ENCODE assay signal across 9 cellular contexts in genomic region chr2:124804014-124804940, GRCh38.
DNase-seq lines count a peak whose midpoint lies in the region; ATAC-seq, FAIRE-seq and TF ChIP-seq lines count a peak whose summit lies in the region.
"Had no signal": no experiment of that assay in that cellular context is flagged by ENCODE, and none has a peak within 500 bp of the region (broad histone marks: within the 10 kb centered on the region; RNA-seq: fewer than 3 reads in every experiment).

No MANE protein-coding gene starts in this region.

- TF ChIP-seq RAD21 in Ishikawa (IDR thresholded peaks at IDR 0.05; ENCODE audit: low read depth): peak; percentile 24; the same call in 1 of the 2 replicates

- H3K27me3 ChIP-seq in SU-DHL-6 (ENCODE audit: low read length): no peaks in the 10 kb centered on the region
- H3K27me3 ChIP-seq: SJSA1 had no signal

- H3K9me3 ChIP-seq in SU-DHL-6 (ENCODE audit: insufficient read depth, low read length): no peaks in the 10 kb centered on the region

- H3K27ac ChIP-seq in SU-DHL-6 (ENCODE audit: low read depth, low read length): no peak overlapping the region
- H3K27ac ChIP-seq: SJSA1 had no signal

- no peak overlapping the region for H3K4me3 ChIP-seq in SU-DHL-6 (ENCODE audit: insufficient read depth, low read length, poor library complexity, severe bottlenecking)
- H3K4me3 ChIP-seq: SJSA1 had no signal

- H2AFZ ChIP-seq in SU-DHL-6 (ENCODE audit: low read depth, low read length, severe bottlenecking): no peak overlapping the region

- no peaks in the 10 kb centered on the region for H3K9me2 ChIP-seq in SU-DHL-6 (replicated peaks; ENCODE audit: insufficient read depth, low read length)

- no peak for TF ChIP-seq EP300 in Ishikawa (IDR thresholded peaks at IDR 0.05; ENCODE audit: borderline replicate concordance)

- H3K4me2 ChIP-seq in SU-DHL-6 (ENCODE audit: low read depth, low read length, poor library complexity, severe bottlenecking): no peak overlapping the region

- no peaks in the 10 kb centered on the region for H3K36me3 ChIP-seq in SU-DHL-6 (ENCODE audit: low read length)
- H3K36me3 ChIP-seq: SJSA1 had no signal

- H3K9ac ChIP-seq in SU-DHL-6 (ENCODE audit: low read length): no peak overlapping the region

- FAIRE-seq in urothelium cell line (lab: Jason Lieb, UNC): peak; percentile 50

- no peaks in the 10 kb centered on the region for H3F3A ChIP-seq in SU-DHL-6 (ENCODE audit: insufficient read depth)

- no peaks in the 10 kb centered on the region for H3K79me2 ChIP-seq in SU-DHL-6 (ENCODE audit: insufficient read depth, low read length)

- ATAC-seq in HG02763 (IDR thresholded peaks at IDR 0.05; ENCODE audit: unreplicated experiment): no peak

- H4K20me1 ChIP-seq in SU-DHL-6 (ENCODE audit: low read depth, low read length): no peaks in the 10 kb centered on the region

- peak; percentile 44 for TF ChIP-seq CTCF in SU-DHL-6 (IDR thresholded peaks at IDR 0.05; ENCODE audit: insufficient read depth, low read length, poor library complexity, severe bottlenecking)

- in situ Hi-C loops in Caki2 (cut with HindIII; ENCODE audit: low pct_unique_long_range_greater_than_20kb, low sequenced_read_pairs): no loop called here

- DNase-seq in Caki2 (ENCODE audit: low read depth): peak; percentile 47
- DNase-seq in GM19240 (ENCODE audit: insufficient read length, low spot score): peak; percentile 3
- peak; percentile 3 to 7 for DNase-seq in hippocampal formation (lab: John Stamatoyannopoulos, UW)
- peak; percentile 56 for DNase-seq in urothelium cell line (ENCODE audit: low spot score)
- DNase-seq in NCI-H187 treated with DMSO at 0.1 percent for 48 hours (lab: John Stamatoyannopoulos, UW): no peak

TF ChIP-seq in Ishikawa, 13 proteins besides CTCF, POLR2A, EP300 and RAD21:
- TF ChIP-seq REST (IDR thresholded peaks at IDR 0.05; ENCODE audit: low read depth) (no peak), FOXM1 (IDR thresholded peaks at IDR 0.05; ENCODE audit: borderline replicate concordance, low read depth) (no peak), TCF12 (IDR thresholded peaks at IDR 0.05; ENCODE audit: low read depth) (no peak), EGR1 (IDR thresholded peaks at IDR 0.05) (no peak), YY1 (IDR thresholded peaks at IDR 0.05; ENCODE audit: low read depth) (no peak), MAX (IDR thresholded peaks at IDR 0.05) (no peak), NFIC (IDR thresholded peaks at IDR 0.05) (no peak), TAF1 (IDR thresholded peaks at IDR 0.05; ENCODE audit: low read depth) (no peak), CEBPB (IDR thresholded peaks at IDR 0.05) (no peak), ZBTB7A (IDR thresholded peaks at IDR 0.05; ENCODE audit: low read depth) (no peak)
